ENCODE assay signal across 12 cellular contexts in the genomic region with DNA sequence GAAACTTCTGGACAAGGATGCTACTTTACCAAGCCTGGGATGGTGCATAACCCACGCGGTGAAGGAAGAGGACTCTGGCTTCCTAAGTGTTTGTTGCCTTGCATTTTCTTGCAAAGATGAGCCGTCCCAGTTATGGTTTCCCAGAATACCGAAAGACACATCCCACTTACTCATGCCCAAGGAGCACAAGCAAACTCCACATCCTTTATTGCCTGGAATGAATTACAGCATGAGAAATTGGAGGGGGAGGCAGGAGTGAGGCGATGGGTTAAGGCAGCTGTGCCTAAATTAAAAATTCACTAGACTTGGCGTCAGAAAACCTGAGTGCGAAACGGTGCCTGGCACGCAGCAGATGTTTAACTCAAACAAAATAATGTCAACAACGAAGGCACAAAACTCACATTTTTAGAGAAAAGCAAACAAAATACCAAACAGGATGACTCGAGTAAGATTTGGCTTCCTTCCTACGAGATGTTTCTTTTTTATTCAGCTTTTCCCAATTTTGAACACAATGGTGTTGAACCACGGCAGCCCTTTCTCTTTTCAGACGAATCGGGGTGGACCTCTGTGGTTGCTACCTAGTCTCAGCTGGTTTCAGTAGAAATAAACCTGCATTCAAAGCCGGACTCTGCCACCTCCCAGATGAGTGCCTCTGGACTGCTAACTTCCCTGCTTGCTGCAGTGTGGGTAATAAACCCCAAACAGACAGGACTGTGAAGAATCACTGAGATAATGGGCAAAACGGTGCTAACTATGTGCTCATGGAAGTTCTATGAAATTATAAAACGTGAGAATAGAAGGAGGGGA.
DNase-seq lines count a peak whose midpoint lies in the region; FAIRE-seq and TF ChIP-seq lines count a peak whose summit lies in the region.
"Had no signal": no experiment of that assay in that cellular context is flagged by ENCODE, and none has a peak within 500 bp of the region (broad histone marks: within the 10 kb centered on the region; RNA-seq: fewer than 3 reads in every experiment).

No MANE protein-coding gene starts in this region.

- H3K36me3 Mint-ChIP-seq in chondrocyte (ENCODE audit: low read depth) = no peaks in the 10 kb centered on the region

- 0 out of 2 replicates have a peak overlapping the region, but pooled peaks have one; percentile 5 for H3K4me3 ChIP-seq in LNCaP clone FGC (ENCODE audit: low read depth, low read length)
- no peak overlapping the region for H3K4me3 ChIP-seq in mesenchymal stem cell (ENCODE audit: insufficient read depth in 1 of 2, low read depth in 1 of 2, low read length in 2 of 2)

- no peak overlapping the region for H3K18ac ChIP-seq in mesenchymal stem cell (ENCODE audit: low read depth in 1 of 2, low read length in 2 of 2)

- WGBS in mesenchymal stem cell = 63% methylated on average over 16 of the region's 18 CpGs

- H3K4me1 Mint-ChIP-seq in chondrocyte (ENCODE audit: low read depth) = peaks cover 18% of the 10 kb centered on the region

- DNase-seq in LNCaP clone FGC (ENCODE audit: low read depth) = no peak
- DNase-seq in chondrocyte (ENCODE audit: low spot score) = no peak
- peak; percentile 59 for DNase-seq in mesenchymal stem cell
- peak; percentile 45 for DNase-seq in urothelium cell line (ENCODE audit: low spot score)
- no peak for DNase-seq in ecto neural progenitor cell (ENCODE audit: low spot score)
- DNase-seq in RWPE1 (ENCODE audit: low spot score) = no peak
- no peak for DNase-seq in SKM-1 (lab: John Stamatoyannopoulos, UW; ENCODE audit: unreplicated experiment)
- DNase-seq: amniotic stem cell, DMS79, NCI-H2029 treated with DMSO at 0.1 percent for 48 hours, T-helper 9 cell had no signal

- H4K8ac ChIP-seq in mesenchymal stem cell (ENCODE audit: low read length) = no peak overlapping the region

- no peak overlapping the region for H3K14ac ChIP-seq in mesenchymal stem cell (ENCODE audit: low read length in 2 of 2)

- no peaks in the 10 kb centered on the region for H3K9me3 ChIP-seq in mesenchymal stem cell (ENCODE audit: control insufficient read depth, low read length)

- H3K27me3 Mint-ChIP-seq in chondrocyte (ENCODE audit: low read depth) = peaks cover 29% of the 10 kb centered on the region

- H3K27ac ChIP-seq in mesenchymal stem cell (ENCODE audit: low read length, poor library complexity, severe bottlenecking) (no peak overlapping the region), RWPE1 (no peak overlapping the region)

- CTCF ChIA-PET in RWPE1 (lab: Yijun Ruan, JAX) = no interaction called here

- H3K23ac ChIP-seq in mesenchymal stem cell (ENCODE audit: low read length in 2 of 2) = no peak overlapping the region

- peak; percentile 65 for FAIRE-seq in urothelium cell line (lab: Jason Lieb, UNC)
- FAIRE-seq: GM18507 had no signal

- no peak overlapping the region for H3K27ac Mint-ChIP-seq in chondrocyte (ENCODE audit: unreplicated experiment)

- H2AK5ac ChIP-seq in mesenchymal stem cell (ENCODE audit: low read length, severe bottlenecking) = no peak overlapping the region

- H3K4ac ChIP-seq in mesenchymal stem cell (ENCODE audit: low read depth in 1 of 2, low read length in 2 of 2) = no peak overlapping the region

- no peaks in the 10 kb centered on the region for H3K79me1 ChIP-seq in mesenchymal stem cell (replicated peaks; ENCODE audit: low read length, poor library complexity, severe bottlenecking)

- H3K27me3 ChIP-seq in mesenchymal stem cell (ENCODE audit: control insufficient read depth in 1 of 2, insufficient read depth in 1 of 2, low read length in 2 of 2) = peaks cover 17 to 54% of the 10 kb centered on the region in 2 experiments

- no peak overlapping the region for H2BK15ac ChIP-seq in mesenchymal stem cell (ENCODE audit: low read depth, poor library complexity, severe bottlenecking)

- peaks cover 2% of the 10 kb centered on the region for H3K9me3 Mint-ChIP-seq in chondrocyte (ENCODE audit: low read depth)

- H3K36me3 ChIP-seq in mesenchymal stem cell (ENCODE audit: control insufficient read depth in 1 of 2, insufficient read depth in 2 of 2, low read depth in 1 of 2, low read length in 2 of 2) = no peaks in the 10 kb centered on the region

- no peak overlapping the region for H2AFZ ChIP-seq in mesenchymal stem cell (ENCODE audit: low read depth, low read length)

- peak overlapping the region; percentile 24 for H3K4me2 ChIP-seq in mesenchymal stem cell (ENCODE audit: low read length, poor library complexity, severe bottlenecking)

- H3K4me1 ChIP-seq in mesenchymal stem cell (ENCODE audit: control insufficient read depth, insufficient read depth, low read depth, low read length) = peaks cover 2% of the 10 kb centered on the region

- H2BK120ac ChIP-seq in mesenchymal stem cell (ENCODE audit: low read depth, low read length) = no peak overlapping the region

- H2BK12ac ChIP-seq in mesenchymal stem cell (ENCODE audit: low read length in 2 of 2) = peak overlapping the region in 1 of 2 experiments; percentile 14

- no peak overlapping the region for H3K9ac ChIP-seq in mesenchymal stem cell (ENCODE audit: low read length)

- POLR2A ChIA-PET in RWPE1 (lab: Yijun Ruan, JAX; ENCODE audit: low non-redundant PET) = no interaction called here

- H3K4me3 Mint-ChIP-seq in chondrocyte (ENCODE audit: unreplicated experiment) = peak overlapping the region; percentile 13

- H2BK5ac ChIP-seq in mesenchymal stem cell (ENCODE audit: low read depth, low read length, poor library complexity, severe bottlenecking) = no peak overlapping the region

- H4K91ac ChIP-seq in mesenchymal stem cell (ENCODE audit: low read length) = no peak overlapping the region

- TF ChIP-seq CTCF in LNCaP clone FGC (IDR thresholded peaks at IDR 0.05; ENCODE audit: control insufficient read depth, extremely low read depth, insufficient read depth) (no peak), chondrocyte (IDR thresholded peaks at IDR 0.05) (no peak), RWPE1 (conservative IDR thresholded peaks at IDR 0.05; ENCODE audit: low read depth) (no peak)

Comparison
In these comparisons a context has a peak if more than half of its experiments do, and no peak if none do; other contexts are left out.
1. DNase-seq: peak in mesenchymal stem cell (single experiment) and urothelium cell line (single experiment); none in LNCaP clone FGC (single experiment), chondrocyte (single experiment), ecto neural progenitor cell (single experiment), RWPE1 (single experiment) and SKM-1 (single experiment).